ENCODE assay signal across 18 cellular contexts in genomic region chr14:79581912-79582576, GRCh38.
DNase-seq lines count a peak whose midpoint lies in the region; ATAC-seq and TF ChIP-seq lines count a peak whose summit lies in the region.
"Had no signal": no experiment of that assay in that cellular context is flagged by ENCODE, and none has a peak within 500 bp of the region (broad histone marks: within the 10 kb centered on the region; RNA-seq: fewer than 3 reads in every experiment).

No MANE protein-coding gene starts in this region.

- no peak overlapping the region for H3K4ac ChIP-seq in trophoblast cell (ENCODE audit: low read depth, low read length)

- peaks cover 2% of the 10 kb centered on the region for H3K79me1 ChIP-seq in trophoblast cell (ENCODE audit: low read length)

- no peaks in the 10 kb centered on the region for H3K9me2 ChIP-seq in GM23248 (ENCODE audit: insufficient read depth)

- WGBS in GM23248 (ENCODE audit: low coverage in 1 of 2, low lambda C conversion rate in 2 of 2, missing lambda C conversion rate in 2 of 2), 2 experiments, result 2 to 11% methylated on average over 4 of the region's 4 CpGs
- WGBS in trophoblast cell (ENCODE audit: extremely low coverage, insufficient coverage, insufficient read length), result no CpG with 5 or more reads among the region's 4 CpGs

- no peak overlapping the region for H3K4me3 ChIP-seq in GM23248
- no peak overlapping the region for H3K4me3 ChIP-seq in fibroblast of lung (replicated peaks in 1 of 4; ENCODE audit: control extremely low read depth in 1 of 4, insufficient read depth in 1 of 4, low read depth in 3 of 4, low read length in 4 of 4)
- no peak overlapping the region for H3K4me3 ChIP-seq in trophoblast cell (ENCODE audit: low read depth, low read length)
- H3K4me3 ChIP-seq: esophagus squamous epithelium, PC-9, transverse colon had no signal

- no peaks in the 10 kb centered on the region; the same call in 1 of the 2 replicates for H3F3A ChIP-seq in GM23248 (ENCODE audit: insufficient read depth)

- ATAC-seq in SK-N-SH treated with all-trans-retinoic acid at 6 μM for 48 hours (peak; percentile 8; the same call in 1 of the 3 replicates), GM19324 (IDR thresholded peaks at IDR 0.05; ENCODE audit: low FRiP score, unreplicated experiment) (no peak), GM21723 (IDR thresholded peaks at IDR 0.05; ENCODE audit: unreplicated experiment) (no peak)

- H3K4me2 ChIP-seq in GM23248 (ENCODE audit: unreplicated experiment), result no peak overlapping the region
- peak overlapping the region; percentile 27 for H3K4me2 ChIP-seq in fibroblast of lung (ENCODE audit: extremely low read depth, insufficient read depth, low read length)
- H3K4me2 ChIP-seq in trophoblast cell (ENCODE audit: low read length), result no peak overlapping the region
- H3K4me2 ChIP-seq: PC-9 had no signal

- H4K20me1 ChIP-seq in GM23248 (ENCODE audit: insufficient read depth) (no peaks in the 10 kb centered on the region), fibroblast of lung (ENCODE audit: control insufficient read depth, extremely low read depth, insufficient read depth, low read length) (no peaks in the 10 kb centered on the region)

- H2BK120ac ChIP-seq in trophoblast cell (ENCODE audit: insufficient read depth, low read length, poor library complexity), result no peak overlapping the region

- H3K4me1 ChIP-seq in GM23248 (ENCODE audit: insufficient read depth) (peaks cover 13% of the 10 kb centered on the region), fibroblast of lung (ENCODE audit: control insufficient read depth, extremely low read depth, insufficient read depth, low read length) (peaks cover 14% of the 10 kb centered on the region), trophoblast cell (ENCODE audit: control insufficient read depth in 1 of 2, insufficient read depth in 2 of 2, low read length in 2 of 2) (peaks cover 3 to 7% of the 10 kb centered on the region in 2 experiments)
- H3K4me1 ChIP-seq: esophagus squamous epithelium had no signal

- no peak overlapping the region for H2AK5ac ChIP-seq in trophoblast cell (ENCODE audit: low read length)

- no peak overlapping the region for H2BK12ac ChIP-seq in trophoblast cell (ENCODE audit: low read length)

- no peak overlapping the region for H4K12ac ChIP-seq in trophoblast cell (ENCODE audit: low read depth, low read length)

- DNase-seq in GM23248 (peak; percentile 18), fibroblast of lung (ENCODE audit: low read depth in 2 of 2) (peak; percentile 32 to 59), trophoblast cell (peak; percentile 35 to 76), 8988T (no peak), iPS-NIHi11 (ENCODE audit: low spot score) (no peak)
- DNase-seq: activated CD4-positive, CD25-positive, alpha-beta regulatory T cell treated with anti-CD3 and anti-CD28 coated beads, Interleukin-2, amount 50 U/mL, for 72 hours; esophagus squamous epithelium; kidney; midbrain; NCI-H2171; PC-9; stimulated activated naive CD4-positive, alpha-beta T cell treated with Interleukin-2 at 50 U/mL for 16 hours; T-helper 9 cell; transverse colon had no signal

- H4K8ac ChIP-seq in trophoblast cell (ENCODE audit: low read depth, low read length), result no peak overlapping the region

- H3K18ac ChIP-seq in trophoblast cell (ENCODE audit: low read length), result no peak overlapping the region

- H4K91ac ChIP-seq in trophoblast cell (ENCODE audit: low read depth, low read length), result no peak overlapping the region

- H3K27me3 ChIP-seq in GM23248 (replicated peaks; ENCODE audit: insufficient read depth), result no peaks in the 10 kb centered on the region
- H3K27me3 ChIP-seq in fibroblast of lung (ENCODE audit: control insufficient read depth, insufficient read depth, low read length), result no peaks in the 10 kb centered on the region
- no peaks in the 10 kb centered on the region for H3K27me3 ChIP-seq in trophoblast cell (ENCODE audit: insufficient read depth, low read length)
- H3K27me3 ChIP-seq: esophagus squamous epithelium, neutrophil, transverse colon had no signal

- no peak overlapping the region for H3K27ac ChIP-seq in GM23248
- H3K27ac ChIP-seq in fibroblast of lung (ENCODE audit: insufficient read depth, low read length), result peak overlapping the region; percentile 51
- H3K27ac ChIP-seq in trophoblast cell (ENCODE audit: low read depth, low read length), result no peak overlapping the region
- H3K27ac ChIP-seq: esophagus squamous epithelium, neutrophil, PC-9, transverse colon had no signal

- H3K36me3 ChIP-seq in GM23248 (ENCODE audit: low read depth) (no peaks in the 10 kb centered on the region), fibroblast of lung (ENCODE audit: control insufficient read depth, insufficient read depth, low read length) (no peaks in the 10 kb centered on the region), trophoblast cell (ENCODE audit: control insufficient read depth in 1 of 2, insufficient read depth in 2 of 2, low read length in 2 of 2) (no peaks in the 10 kb centered on the region)
- H3K36me3 ChIP-seq: esophagus squamous epithelium, neutrophil, transverse colon had no signal

- no peak for TF ChIP-seq CTCF in fibroblast of lung (conservative IDR thresholded peaks at IDR 0.05 in 1 of 2, IDR thresholded peaks at IDR 0.05 in 1 of 2; ENCODE audit: low read depth in 1 of 2, low read length in 2 of 2)

- H2AFZ ChIP-seq in GM23248 (no peak overlapping the region), fibroblast of lung (ENCODE audit: low read length) (no peak overlapping the region), trophoblast cell (ENCODE audit: insufficient read depth, low read length, poor library complexity) (no peak overlapping the region)

- H3K9ac ChIP-seq in GM23248 (no peak overlapping the region), fibroblast of lung (ENCODE audit: insufficient read depth, low read length) (no peak overlapping the region), trophoblast cell (ENCODE audit: low read length) (no peak overlapping the region)

- no peak overlapping the region for H3K23ac ChIP-seq in trophoblast cell (ENCODE audit: low read length)

- H3K14ac ChIP-seq in trophoblast cell (ENCODE audit: low read length), result no peak overlapping the region

- no peaks in the 10 kb centered on the region for H3K9me3 ChIP-seq in GM23248 (ENCODE audit: low read depth)
- no peaks in the 10 kb centered on the region for H3K9me3 ChIP-seq in fibroblast of lung (ENCODE audit: control insufficient read depth, insufficient read depth, low read depth, low read length)
- no peaks in the 10 kb centered on the region for H3K9me3 ChIP-seq in trophoblast cell (ENCODE audit: insufficient read depth, low read depth, low read length)
- H3K9me3 ChIP-seq: esophagus squamous epithelium, neutrophil, transverse colon had no signal

- no peak overlapping the region for H2BK5ac ChIP-seq in trophoblast cell (ENCODE audit: low read depth, low read length, poor library complexity)

- in situ Hi-C loops in GM23248 (cut with MboI), result no loop called here

- H3K79me2 ChIP-seq in GM23248 (ENCODE audit: insufficient read depth), result no peaks in the 10 kb centered on the region
- H3K79me2 ChIP-seq in fibroblast of lung (ENCODE audit: control insufficient read depth, insufficient read depth, low read length), result no peaks in the 10 kb centered on the region
- H3K79me2 ChIP-seq in trophoblast cell (ENCODE audit: control insufficient read depth, insufficient read depth, low read length, poor library complexity), result no peaks in the 10 kb centered on the region

TF ChIP-seq in SK-N-SH treated with all-trans-retinoic acid at 6 μM for 48 hours, 23 proteins besides CTCF, POLR2A, EP300 and RAD21 (continues in another document):
- TF ChIP-seq POU6F1 (CRISPR knock-in tag; IDR thresholded peaks at IDR 0.05; ENCODE audit: borderline replicate concordance, low read depth), result no peak
- no peak for TF ChIP-seq CSRNP3 (CRISPR knock-in tag; IDR thresholded peaks at IDR 0.05)
- TF ChIP-seq RARB (CRISPR knock-in tag; IDR thresholded peaks at IDR 0.05), result no peak
- no peak for TF ChIP-seq ESRRG (CRISPR knock-in tag; IDR thresholded peaks at IDR 0.05)
- TF ChIP-seq CREB5 (CRISPR knock-in tag; IDR thresholded peaks at IDR 0.05; ENCODE audit: low read depth), result no peak
- TF ChIP-seq TCF4 (CRISPR knock-in tag; IDR thresholded peaks at IDR 0.05; ENCODE audit: borderline replicate concordance), result no peak
- no peak for TF ChIP-seq OSR1 (CRISPR knock-in tag; IDR thresholded peaks at IDR 0.05)
- no peak for TF ChIP-seq PPARA (CRISPR knock-in tag; IDR thresholded peaks at IDR 0.05; ENCODE audit: borderline replicate concordance)

Comparison
In these comparisons a context has a peak if more than half of its experiments do, and no peak if none do; other contexts are left out.
1. DNase-seq: peak in GM23248 (single experiment), fibroblast of lung (2 of 2) and trophoblast cell (2 of 2); none in 8988T (single experiment) and iPS-NIHi11 (single experiment).